In genomic region chr14:71399057-71399487, GRCh38 we compare ENCODE assay signal across 8 cellular contexts.
DNase-seq lines count a peak whose midpoint lies in the region; ATAC-seq and TF ChIP-seq lines count a peak whose summit lies in the region.

No MANE protein-coding gene starts in this region.

- peak overlapping the region; percentile 50 for H3K4me2 ChIP-seq in DOHH2 (ENCODE audit: low read length)

- H3K27me3 ChIP-seq in DOHH2 (ENCODE audit: control insufficient read depth, low read length) (no peaks in the 10 kb centered on the region), upper lobe of left lung (no peaks in the 10 kb centered on the region)

- ATAC-seq in HG03469 (IDR thresholded peaks at IDR 0.05; ENCODE audit: unreplicated experiment) (peak; percentile 64), upper lobe of left lung (ENCODE audit: low FRiP score in 2 of 2) (peak; percentile 67 to 87)
- peak; percentile 67 for ATAC-seq in central memory CD8-positive, alpha-beta T cell (replicated peaks; ENCODE audit: extremely low read depth, poor library complexity, severe bottlenecking)

- H3K36me3 ChIP-seq in DOHH2 (ENCODE audit: control insufficient read depth, low read length) = no peaks in the 10 kb centered on the region
- H3K36me3 ChIP-seq in upper lobe of left lung = no peaks in the 10 kb centered on the region

- peak; percentile 28 to 85 (median 56) for TF ChIP-seq EP300 in upper lobe of left lung (IDR thresholded peaks at IDR 0.05)

- peaks cover 3% of the 10 kb centered on the region for H3K36me3 Mint-ChIP-seq in central memory CD8-positive, alpha-beta T cell (ENCODE audit: insufficient read depth)

- H3K27ac Mint-ChIP-seq in central memory CD8-positive, alpha-beta T cell (ENCODE audit: low read depth) = peak overlapping the region; percentile 82

- peaks cover 3% of the 10 kb centered on the region; the same call in 1 of the 2 replicates for H4K20me1 ChIP-seq in DOHH2 (ENCODE audit: control insufficient read depth, insufficient read depth, low read depth, low read length)

- DNase-seq in GM20000 (ENCODE audit: low spot score) (peak; percentile 52), upper lobe of left lung (no peak), occipital lobe (lab: John Stamatoyannopoulos, UW) (no peak), GF-D8 (lab: John Stamatoyannopoulos, UW) (no peak), NCI-H82 treated with DMSO at 0.1 percent for 48 hours (lab: John Stamatoyannopoulos, UW; ENCODE audit: unreplicated experiment) (no peak)
- DNase-seq in central memory CD8-positive, alpha-beta T cell (ENCODE audit: low spot score in 2 of 2) = no peak

- WGBS in upper lobe of left lung, 2 donors = 30 to 51% methylated on average over 3 of the region's 3 CpGs

- H3K4me1 ChIP-seq in DOHH2 (ENCODE audit: control insufficient read depth, low read length) (peaks cover 26% of the 10 kb centered on the region), upper lobe of left lung (peaks cover 0 to 13% (median 8%) of the 10 kb centered on the region in 4 donors)

- TF ChIP-seq CTCF in DOHH2 (IDR thresholded peaks at IDR 0.05; ENCODE audit: low read depth, low read length, poor library complexity, severe bottlenecking) (no peak), GM20000 (IDR thresholded peaks at IDR 0.05; ENCODE audit: extremely low read depth, missing control alignments) (no peak), upper lobe of left lung (IDR thresholded peaks at IDR 0.05) (no peak)

- no peaks in the 10 kb centered on the region for H3K9me2 ChIP-seq in DOHH2 (replicated peaks; ENCODE audit: control insufficient read depth, low read length)

- H3K27me3 Mint-ChIP-seq in central memory CD8-positive, alpha-beta T cell = no peaks in the 10 kb centered on the region

- H3K9me3 ChIP-seq in DOHH2 (ENCODE audit: control insufficient read depth, insufficient read depth, low read length) (no peaks in the 10 kb centered on the region), upper lobe of left lung (no peaks in the 10 kb centered on the region)

- peaks cover 6% of the 10 kb centered on the region; the same call in 1 of the 2 replicates for H3F3A ChIP-seq in DOHH2 (ENCODE audit: control insufficient read depth, insufficient read depth)

- peaks cover 37% of the 10 kb centered on the region for H3K4me1 Mint-ChIP-seq in central memory CD8-positive, alpha-beta T cell

- TF ChIP-seq POLR2A in upper lobe of left lung (IDR thresholded peaks at IDR 0.05) = peak in 1 of 4 donors; percentile 60

- H3K9me3 Mint-ChIP-seq in central memory CD8-positive, alpha-beta T cell = no peaks in the 10 kb centered on the region

- peaks cover 38% of the 10 kb centered on the region for H3K79me2 ChIP-seq in DOHH2 (ENCODE audit: control insufficient read depth, low read length)

- peak overlapping the region; percentile 4; the same call in 1 of the 2 replicates for H3K4me3 ChIP-seq in DOHH2 (ENCODE audit: low read length)
- no peak overlapping the region for H3K4me3 ChIP-seq in upper lobe of left lung

- peak overlapping the region; percentile 44 for H3K27ac ChIP-seq in DOHH2 (ENCODE audit: low read depth, low read length)
- H3K27ac ChIP-seq in upper lobe of left lung = peak overlapping the region; percentile 71 to 78 (median 74)

- no peak overlapping the region for H3K4me3 Mint-ChIP-seq in central memory CD8-positive, alpha-beta T cell
